Comparison of ENCODE assay signal across 16 cellular contexts in the genomic region with DNA sequence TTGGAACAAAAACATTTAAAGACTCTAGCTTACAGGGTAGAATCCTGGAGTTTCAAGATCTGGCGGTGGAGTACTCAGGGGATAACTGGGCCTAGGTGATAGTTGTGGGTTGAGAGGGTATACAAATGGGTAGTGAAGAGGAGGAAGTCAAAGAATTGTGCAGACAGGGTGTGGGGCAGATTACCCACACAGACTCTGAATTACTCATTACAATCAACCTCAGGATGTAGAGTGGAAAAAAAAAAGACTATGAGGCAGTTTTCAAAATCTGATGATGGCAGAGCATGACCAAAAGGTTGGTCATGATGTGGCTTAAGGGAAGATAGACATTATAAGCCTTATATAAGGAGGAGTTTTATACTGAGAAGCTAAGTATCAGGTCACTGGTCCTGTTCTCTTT. TPM values are rescaled to one million over a fixed set of nuclear protein-coding genes. Genes with fewer than 3 reads are reported as not detected.
DNase-seq lines count a peak whose midpoint lies in the region; ATAC-seq, FAIRE-seq and TF ChIP-seq lines count a peak whose summit lies in the region.
"Had no signal": no experiment of that assay in that cellular context is flagged by ENCODE, and none has a peak within 500 bp of the region (broad histone marks: within the 10 kb centered on the region; RNA-seq: fewer than 3 reads in every experiment).

No MANE protein-coding gene starts in this region.

- H3K27me3 Mint-ChIP-seq in T-helper 17 cell, result no peaks in the 10 kb centered on the region

- no peak overlapping the region for H3K4me3 Mint-ChIP-seq in T-helper 17 cell
- H3K4me3 Mint-ChIP-seq: activated naive CD4-positive, alpha-beta T cell treated with anti-CD3 and anti-CD28 coated beads for 36 hours had no signal

- peak overlapping the region; percentile 64 for H3K27ac Mint-ChIP-seq in T-helper 17 cell
- H3K27ac Mint-ChIP-seq: activated naive CD4-positive, alpha-beta T cell treated with anti-CD3 and anti-CD28 coated beads for 36 hours had no signal

- TF ChIP-seq POLR2A in H54 (IDR thresholded peaks at IDR 0.05; ENCODE audit: low read depth, low read length), result no peak

- H3K9me3 ChIP-seq in T-helper 17 cell (ENCODE audit: control insufficient read depth, low read length, poor library complexity, severe bottlenecking), result no peaks in the 10 kb centered on the region
- H3K9me3 ChIP-seq: neutrophil, SJSA1 had no signal

- ATAC-seq in T-helper 17 cell (no peak), esophagus mucosa (no peak)
- ATAC-seq: HCT116 had no signal

- peaks cover 12% of the 10 kb centered on the region for H3K36me3 Mint-ChIP-seq in T-helper 17 cell (ENCODE audit: low read depth)

- peaks cover 12% of the 10 kb centered on the region for H3K4me1 Mint-ChIP-seq in T-helper 17 cell

- FAIRE-seq in H54 (lab: Jason Lieb, UNC), result no peak

- DNase-seq in AG08395 (ENCODE audit: low spot score), result peak; percentile 41
- DNase-seq in EH (ENCODE audit: low read depth), result peak; percentile 40
- DNase-seq in T-helper 17 cell, result no peak
- DNase-seq in fibroblast of peridontal ligament (ENCODE audit: extremely low read depth), result peak; percentile 25
- no peak for DNase-seq in NCI-H748 (lab: John Stamatoyannopoulos, UW; ENCODE audit: unreplicated experiment)
- DNase-seq in H54 (ENCODE audit: insufficient read length, low spot score), result no peak
- DNase-seq: activated naive CD4-positive, alpha-beta T cell treated with anti-CD3 and anti-CD28 coated beads for 36 hours; brain microvascular endothelial cell; hippocampal formation; kidney glomerular epithelial cell; midbrain; NCI-H69 had no signal

RNA-seq across cellular contexts. Expression of a gene that starts 44.1 kb away (rescaled TPM):
- total RNA-seq in T-helper 17 cell (not detected), esophagus mucosa (0.20 TPM)
- total RNA-seq: activated naive CD4-positive, alpha-beta T cell treated with anti-CD3 and anti-CD28 coated beads for 36 hours had no signal

RNA-seq across cellular contexts. Expression of a gene that starts 55.0 kb away (rescaled TPM):
- total RNA-seq in T-helper 17 cell (1 to 10 TPM; 5.4 to 6.3 TPM), esophagus mucosa (15.9 TPM)

Comparison
In these comparisons a context has a peak if more than half of its experiments do, and no peak if none do; other contexts are left out.
1. DNase-seq: peak in AG08395 (single experiment), EH (single experiment) and fibroblast of peridontal ligament (single experiment); none in T-helper 17 cell (0 of 3), NCI-H748 (single experiment) and H54 (single experiment).